In the genomic region with DNA sequence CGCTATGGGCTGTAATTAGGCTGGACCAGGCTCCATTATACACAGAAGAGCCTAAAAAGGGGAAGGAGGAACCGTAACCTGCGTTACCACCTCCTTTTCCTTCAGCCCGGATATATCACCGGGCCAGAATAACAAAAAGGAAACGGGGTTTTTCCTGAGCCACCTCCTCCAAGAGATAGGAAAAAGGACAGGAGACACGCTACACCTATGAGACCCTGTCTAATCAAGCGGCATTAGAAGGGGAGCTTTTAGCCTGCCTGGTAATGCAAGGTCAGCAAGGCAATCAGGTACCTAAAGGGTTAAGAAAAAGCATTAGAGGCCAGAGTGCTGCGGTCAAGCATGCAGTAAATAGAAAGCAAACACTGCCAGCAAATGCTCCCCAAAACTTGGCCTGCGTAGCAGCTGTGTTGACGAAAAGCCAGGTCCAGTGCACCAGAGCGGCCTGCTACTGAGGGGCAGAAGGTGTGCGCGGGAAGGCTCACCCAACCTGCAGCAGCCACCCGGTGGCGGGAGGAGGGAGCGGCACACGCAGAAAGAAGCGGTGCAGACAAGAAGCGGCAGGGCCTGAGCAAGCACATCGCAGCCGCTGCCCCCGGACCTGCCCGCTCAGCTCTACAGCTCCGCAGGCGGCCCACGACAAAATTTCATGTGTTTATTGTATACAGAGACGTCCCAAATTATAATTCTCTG, we compare ENCODE assay signal across 8 cellular contexts.
DNase-seq lines count a peak whose midpoint lies in the region; TF ChIP-seq lines count a peak whose summit lies in the region.

No MANE protein-coding gene starts in this region.

- H3K18ac ChIP-seq in trophoblast cell (ENCODE audit: low read length), result no peak overlapping the region

- H3K4me1 Mint-ChIP-seq in progenitor cell of endocrine pancreas (ENCODE audit: low read depth), result no peaks in the 10 kb centered on the region

- intact Hi-C loops in head of caudate nucleus (cut with DNase I), result no loop called here

- H3K4me2 ChIP-seq in trophoblast cell (ENCODE audit: low read length), result no peak overlapping the region

- no peak overlapping the region for H2AK5ac ChIP-seq in trophoblast cell (ENCODE audit: low read length)

- H3K4me3 ChIP-seq in trophoblast cell (ENCODE audit: low read depth, low read length), result peak overlapping the region; percentile 33

- H3K36me3 Mint-ChIP-seq in progenitor cell of endocrine pancreas (ENCODE audit: insufficient read depth), result peaks cover 38% of the 10 kb centered on the region

- H3K27me3 ChIP-seq in trophoblast cell (ENCODE audit: insufficient read depth, low read length), result no peaks in the 10 kb centered on the region

- no peaks in the 10 kb centered on the region for H3K4me1 ChIP-seq in trophoblast cell (ENCODE audit: control insufficient read depth in 1 of 2, insufficient read depth in 2 of 2, low read length in 2 of 2)

- H2BK5ac ChIP-seq in trophoblast cell (ENCODE audit: low read depth, low read length, poor library complexity), result no peak overlapping the region

- no peaks in the 10 kb centered on the region for H3K27me3 Mint-ChIP-seq in progenitor cell of endocrine pancreas

- peaks cover 31% of the 10 kb centered on the region for H3K9me3 Mint-ChIP-seq in progenitor cell of endocrine pancreas (ENCODE audit: low read depth)

- H2AFZ ChIP-seq in trophoblast cell (ENCODE audit: insufficient read depth, low read length, poor library complexity), result no peak overlapping the region

- no peak overlapping the region for H4K8ac ChIP-seq in trophoblast cell (ENCODE audit: low read depth, low read length)

- H4K12ac ChIP-seq in trophoblast cell (ENCODE audit: low read depth, low read length), result no peak overlapping the region

- H3K9ac ChIP-seq in trophoblast cell (ENCODE audit: low read length), result no peak overlapping the region

- no peak overlapping the region for H2BK12ac ChIP-seq in trophoblast cell (ENCODE audit: low read length)

- no peak overlapping the region for H3K4ac ChIP-seq in trophoblast cell (ENCODE audit: low read depth, low read length)

- in situ Hi-C loops in G401 (cut with HindIII; ENCODE audit: low sequenced_read_pairs), result no loop called here

- H3K4me3 Mint-ChIP-seq in progenitor cell of endocrine pancreas (ENCODE audit: low read depth), result no peak overlapping the region

- H4K91ac ChIP-seq in trophoblast cell (ENCODE audit: low read depth, low read length), result no peak overlapping the region

- H3K27ac ChIP-seq in trophoblast cell (ENCODE audit: low read depth, low read length), result no peak overlapping the region

- H2BK120ac ChIP-seq in trophoblast cell (ENCODE audit: insufficient read depth, low read length, poor library complexity), result no peak overlapping the region

- H3K23ac ChIP-seq in trophoblast cell (ENCODE audit: low read length), result no peak overlapping the region

- H3K9me3 ChIP-seq in trophoblast cell (ENCODE audit: insufficient read depth, low read depth, low read length), result peaks cover 4% of the 10 kb centered on the region

- no peaks in the 10 kb centered on the region for H3K36me3 ChIP-seq in trophoblast cell (ENCODE audit: control insufficient read depth in 1 of 2, insufficient read depth in 2 of 2, low read length in 2 of 2)

- no peak for TF ChIP-seq POLR2A in erythroblast (IDR thresholded peaks at IDR 0.05; ENCODE audit: low read length)

- DNase-seq in G401 (ENCODE audit: low spot score), result peak; percentile 74
- DNase-seq in SHP77 (lab: John Stamatoyannopoulos, UW), result peak; percentile 73 to 85
- peak; percentile 3 to 58 (median 20) for DNase-seq in head of caudate nucleus
- DNase-seq in trophoblast cell, result peak in 1 of 2 donors; percentile 9
- no peak for DNase-seq in progenitor cell of endocrine pancreas (ENCODE audit: low spot score, unreplicated experiment)
- no peak for DNase-seq in EL
- no peak for DNase-seq in CD1c-positive myeloid dendritic cell (ENCODE audit: extremely low spot score)
- no peak for DNase-seq in erythroblast (lab: John Stamatoyannopoulos, UW)

- H3K27ac Mint-ChIP-seq in progenitor cell of endocrine pancreas, result no peak overlapping the region

- no CpG with 5 or more reads among the region's 28 CpGs for WGBS in trophoblast cell (ENCODE audit: extremely low coverage, insufficient coverage, insufficient read length)

- no peaks in the 10 kb centered on the region for H3K79me2 ChIP-seq in trophoblast cell (ENCODE audit: control insufficient read depth, insufficient read depth, low read length, poor library complexity)

- no peaks in the 10 kb centered on the region for H3K79me1 ChIP-seq in trophoblast cell (ENCODE audit: low read length)

- H3K14ac ChIP-seq in trophoblast cell (ENCODE audit: low read length), result no peak overlapping the region

- no peak for TF ChIP-seq CTCF in progenitor cell of endocrine pancreas (IDR thresholded peaks at IDR 0.05; ENCODE audit: unreplicated experiment)

Comparison
In these comparisons a context has a peak if more than half of its experiments do, and no peak if none do; other contexts are left out.
1. DNase-seq: peak in G401 (single experiment), SHP77 (2 of 2) and head of caudate nucleus (42 of 42); none in progenitor cell of endocrine pancreas (single experiment), EL (single experiment), CD1c-positive myeloid dendritic cell (single experiment) and erythroblast (0 of 2).